Comparison of ENCODE assay signal across 8 cellular contexts in genomic region chr2:12587729-12588522, GRCh38.
A peak's percentile ranks its signal among the peaks of the same experiment; 100 is the strongest.
DNase-seq lines count a peak whose midpoint lies in the region; ATAC-seq and TF ChIP-seq lines count a peak whose summit lies in the region.

No MANE protein-coding gene starts in this region.

- H3K4me1 Mint-ChIP-seq in naive B cell, result peaks cover 30 to 50% (median 36%) of the 10 kb centered on the region in 3 donors

- TSS peak; percentile 83 for BruUV-seq in mammary epithelial cell (replicated peaks; lab: Mats Ljungman, UMichigan)

- no peaks in the 10 kb centered on the region for H3K9me2 ChIP-seq in MM.1S (replicated peaks; ENCODE audit: insufficient read depth, low read length)

- H4K20me1 ChIP-seq in MM.1S (ENCODE audit: insufficient read depth, low read length), result no peaks in the 10 kb centered on the region
- H4K20me1 ChIP-seq in mammary epithelial cell (ENCODE audit: insufficient read depth, low read length), result no peaks in the 10 kb centered on the region

- CTCF ChIA-PET in mammary epithelial cell (lab: Charles Lee; ENCODE audit: low non-redundant PET), result no interaction called here

- no peak overlapping the region for H3K4me3 ChIP-seq in MM.1S (ENCODE audit: low read length)
- no peak overlapping the region for H3K4me3 ChIP-seq in mammary epithelial cell (replicated peaks in 1 of 3; ENCODE audit: insufficient read depth in 1 of 3, low read depth in 2 of 3, low read length in 3 of 3)

- H3K27ac Mint-ChIP-seq in naive B cell, result peak overlapping the region in 4 of 6 donors; percentile 2 to 69 (median 16)

- dilution Hi-C loops in mammary epithelial cell (cut with HindIII; ENCODE audit: low sequenced_read_pairs), result no loop called here

- H3K79me2 ChIP-seq in MM.1S (ENCODE audit: low read length), result no peaks in the 10 kb centered on the region
- no peaks in the 10 kb centered on the region for H3K79me2 ChIP-seq in mammary epithelial cell (ENCODE audit: insufficient read depth, low read length)

- H3K9ac ChIP-seq in MM.1S (ENCODE audit: low read length) (no peak overlapping the region), mammary epithelial cell (ENCODE audit: insufficient read depth, low read length) (no peak overlapping the region)

- H3K27me3 ChIP-seq in MM.1S (replicated peaks; ENCODE audit: insufficient read depth, low read length) (0 out of 2 replicates have a peak, but pooled peaks cover 4% of the 10 kb centered on the region), mammary epithelial cell (ENCODE audit: insufficient read depth, low read length) (no peaks in the 10 kb centered on the region)

- no peaks in the 10 kb centered on the region for H3K36me3 Mint-ChIP-seq in naive B cell

- ATAC-seq in GM18517 (IDR thresholded peaks at IDR 0.05; ENCODE audit: unreplicated experiment), result peak; percentile 91
- ATAC-seq in HG02571 (IDR thresholded peaks at IDR 0.05; ENCODE audit: unreplicated experiment), result peak; percentile 79
- ATAC-seq in naive B cell (ENCODE audit: low read depth in 2 of 2), result peak; percentile 99

- peak overlapping the region; percentile 27; the same call in 1 of the 2 replicates for H3K4me2 ChIP-seq in MM.1S (ENCODE audit: low read depth, low read length)
- H3K4me2 ChIP-seq in mammary epithelial cell (ENCODE audit: insufficient read depth, low read depth, low read length), result peak overlapping the region; percentile 65

- peak overlapping the region; percentile 1 to 73 (median 38) for H3K4me3 Mint-ChIP-seq in naive B cell

- H3K27me3 Mint-ChIP-seq in naive B cell, result no peaks in the 10 kb centered on the region

- peaks cover 12% of the 10 kb centered on the region for H3F3A ChIP-seq in MM.1S (ENCODE audit: insufficient read depth, low read length)

- WGBS in mammary epithelial cell (ENCODE audit: low coverage, missing lambda C conversion rate), result 48% methylated on average over 4 of the region's 4 CpGs

- H3K27ac ChIP-seq in MM.1S (ENCODE audit: low read length) (no peak overlapping the region), mammary epithelial cell (ENCODE audit: insufficient read depth, low read depth, low read length) (peak overlapping the region; percentile 67)

- H3K9me3 ChIP-seq in MM.1S (replicated peaks; ENCODE audit: insufficient read depth, low read length), result no peaks in the 10 kb centered on the region
- no peaks in the 10 kb centered on the region for H3K9me3 ChIP-seq in mammary epithelial cell (replicated peaks; ENCODE audit: insufficient read depth, low read length)

- H3K36me3 ChIP-seq in MM.1S (replicated peaks; ENCODE audit: insufficient read depth, low read length) (no peaks in the 10 kb centered on the region), mammary epithelial cell (ENCODE audit: insufficient read depth, low read length) (no peaks in the 10 kb centered on the region)

- H3K4me1 ChIP-seq in MM.1S (ENCODE audit: low read length) (peaks cover 12% of the 10 kb centered on the region), mammary epithelial cell (ENCODE audit: insufficient read depth, low read length) (peaks cover 12% of the 10 kb centered on the region)

- TF ChIP-seq CTCF in MM.1S (IDR thresholded peaks at IDR 0.05; ENCODE audit: low read length) (no peak), mammary epithelial cell (conservative IDR thresholded peaks at IDR 0.05 in 1 of 2, IDR thresholded peaks at IDR 0.05 in 1 of 2; ENCODE audit: extremely low read depth in 1 of 2, insufficient read depth in 1 of 2, low read depth in 1 of 2, low read length in 2 of 2) (no peak)

- H2AFZ ChIP-seq in MM.1S (ENCODE audit: low read length) (no peak overlapping the region), mammary epithelial cell (ENCODE audit: low read depth, low read length) (peak overlapping the region; percentile 89)

- no peaks in the 10 kb centered on the region for H3K9me3 Mint-ChIP-seq in naive B cell

- intact Hi-C loops in mammary epithelial cell (cut with micrococcal nuclease), result loop anchor here (5.0 kb wide), 2 partner anchors 114 to 129 kb away; partner anchors contain the start of gene TRIB2

- in situ Hi-C loops in mammary epithelial cell (cut with MboI; ENCODE audit: low sequenced_read_pairs in 2 of 2), result no loop called here

- peak; percentile 59 for DNase-seq in MM.1S
- DNase-seq in mammary epithelial cell, result peak; percentile 90
- peak; percentile 82 for DNase-seq in naive B cell
- no peak for DNase-seq in NCI-H345 (lab: John Stamatoyannopoulos, UW)
- DNase-seq in central memory CD4-positive, alpha-beta T cell, result no peak
- DNase-seq in activated CD4-positive, alpha-beta T cell treated with anti-CD3 and anti-CD28 coated beads, Interleukin-2, amount 50 U/mL, for 4 hours, result no peak

Comparison
In these comparisons a context has a peak if more than half of its experiments do, and no peak if none do; other contexts are left out.
1. DNase-seq: peak in MM.1S (single experiment), mammary epithelial cell (single experiment) and naive B cell (single experiment); none in NCI-H345 (single experiment), central memory CD4-positive, alpha-beta T cell (single experiment) and activated CD4-positive, alpha-beta T cell treated with anti-CD3 and anti-CD28 coated beads, Interleukin-2, amount 50 U/mL, for 4 hours (0 of 2).
2. Peak in every context shown above with its lines, with median percentiles within 50 percentile points of each other: ATAC-seq.